Comparison of ENCODE assay signal across 8 cellular contexts in the genomic region with DNA sequence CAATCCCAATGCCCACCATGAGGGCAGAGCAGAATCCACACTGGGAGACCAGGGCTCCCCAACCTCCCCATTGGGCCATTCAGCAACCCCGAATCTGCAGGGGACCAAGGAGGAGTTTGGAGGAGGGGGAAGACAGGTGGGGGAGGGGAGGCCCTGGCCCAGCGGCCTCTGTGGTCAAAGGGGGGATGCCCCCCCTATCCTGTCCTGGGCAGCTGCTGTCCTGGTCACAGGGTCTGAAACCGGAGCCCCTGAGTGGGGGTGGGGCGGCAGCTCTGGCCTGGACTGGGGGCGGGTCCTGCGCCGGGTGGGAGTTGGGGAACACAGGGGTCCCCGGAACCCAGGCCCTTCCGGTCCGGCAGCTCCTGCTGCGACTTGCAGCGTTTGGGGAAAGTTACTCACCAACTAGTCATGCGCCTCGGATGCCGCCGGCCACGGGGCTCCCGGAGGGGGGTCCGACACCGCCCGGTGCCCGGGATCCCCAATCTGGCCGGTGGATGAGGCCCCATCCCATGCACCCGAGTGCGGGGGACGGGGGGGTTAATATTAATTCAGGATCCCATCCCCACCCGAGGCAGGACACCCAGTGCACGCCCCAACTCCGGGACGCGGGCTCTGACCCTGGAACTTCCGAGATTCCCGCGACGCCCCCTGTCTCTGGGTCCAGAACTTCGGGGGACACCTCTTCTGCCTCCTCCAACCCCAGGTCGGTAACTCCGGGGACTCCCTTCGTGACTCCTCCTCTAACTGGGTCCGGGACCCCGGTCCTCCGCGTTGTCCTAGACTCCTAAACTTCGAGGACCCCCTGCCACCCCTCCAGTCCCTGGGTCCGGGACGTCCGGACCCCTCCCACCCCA. TPM values are rescaled to one million over a fixed set of nuclear protein-coding genes. Genes with fewer than 3 reads are reported as not detected.
A peak's percentile ranks its signal among the peaks of the same experiment; 100 is the strongest.
DNase-seq lines count a peak whose midpoint lies in the region; ATAC-seq and TF ChIP-seq lines count a peak whose summit lies in the region.

No MANE protein-coding gene starts in this region.

- H3F3A ChIP-seq in smooth muscle cell (ENCODE audit: low read depth): no peaks in the 10 kb centered on the region

- peaks cover 4% of the 10 kb centered on the region for H3K27me3 ChIP-seq in CD8-positive, alpha-beta T cell (ENCODE audit: insufficient read depth, low read length)
- no peaks in the 10 kb centered on the region for H3K27me3 ChIP-seq in smooth muscle cell (ENCODE audit: low read depth)

- DNase-seq in CD8-positive, alpha-beta T cell: no peak
- peak; percentile 75 for DNase-seq in M059J (ENCODE audit: low read depth)
- DNase-seq in caudate nucleus (lab: John Stamatoyannopoulos, UW): peak in 37 of 61 donors; percentile 8 to 73 (median 30)
- DNase-seq in kidney glomerular epithelial cell (lab: John Stamatoyannopoulos, UW): peak; percentile 18
- DNase-seq in smooth muscle cell (lab: John Stamatoyannopoulos, UW; ENCODE audit: unreplicated experiment): peak; percentile 26
- no peak for DNase-seq in NCI-H187 (lab: John Stamatoyannopoulos, UW)

- WGBS in smooth muscle cell (ENCODE audit: low lambda C conversion rate): 2% methylated on average over 38 of the region's 47 CpGs

- no peak overlapping the region for H3K27ac ChIP-seq in CD8-positive, alpha-beta T cell (ENCODE audit: low read depth, low read length)
- H3K27ac ChIP-seq in caudate nucleus (ENCODE audit: low read depth, low read length) (peak overlapping the region; percentile 44), smooth muscle cell (ENCODE audit: low read depth) (peak overlapping the region; percentile 41)

- H3K9ac ChIP-seq in smooth muscle cell (ENCODE audit: low read depth): peak overlapping the region; percentile 83

- no peaks in the 10 kb centered on the region for H3K36me3 ChIP-seq in CD8-positive, alpha-beta T cell (ENCODE audit: insufficient read depth, low read length)
- H3K36me3 ChIP-seq in smooth muscle cell (ENCODE audit: low read depth): no peaks in the 10 kb centered on the region

- peaks cover 8% of the 10 kb centered on the region for H3K4me1 Mint-ChIP-seq in CD8-positive, alpha-beta T cell (ENCODE audit: low read depth)

- H3K4me3 Mint-ChIP-seq in CD8-positive, alpha-beta T cell: peak overlapping the region; percentile 75

- H2AFZ ChIP-seq in smooth muscle cell (ENCODE audit: low read depth): peak overlapping the region; percentile 83

- H3K79me2 ChIP-seq in smooth muscle cell (ENCODE audit: low read depth): peaks cover 20% of the 10 kb centered on the region

- H3K27me3 Mint-ChIP-seq in CD8-positive, alpha-beta T cell (ENCODE audit: low read depth): peaks cover 24% of the 10 kb centered on the region

- H4K20me1 ChIP-seq in smooth muscle cell (ENCODE audit: low read depth): peaks cover 14% of the 10 kb centered on the region

- peak overlapping the region; percentile 99 for H3K4me2 ChIP-seq in smooth muscle cell

- no peak overlapping the region for H3K27ac Mint-ChIP-seq in CD8-positive, alpha-beta T cell

- no peak overlapping the region for H3K4me3 ChIP-seq in CD8-positive, alpha-beta T cell (ENCODE audit: low read depth, low read length)
- peak overlapping the region; percentile 77 for H3K4me3 ChIP-seq in smooth muscle cell

- CTCF ChIA-PET in CD8-positive, alpha-beta T cell (lab: Charles Lee): no interaction called here

- POLR2A ChIA-PET in CD8-positive, alpha-beta T cell (lab: Charles Lee): no interaction called here

- no peaks in the 10 kb centered on the region for H3K9me3 ChIP-seq in CD8-positive, alpha-beta T cell (ENCODE audit: low read length)
- H3K9me3 ChIP-seq in smooth muscle cell (replicated peaks; ENCODE audit: low read depth): no peaks in the 10 kb centered on the region

- peaks cover 10% of the 10 kb centered on the region for H3K4me1 ChIP-seq in CD8-positive, alpha-beta T cell (ENCODE audit: insufficient read depth, low read length)
- H3K4me1 ChIP-seq in smooth muscle cell (ENCODE audit: low read depth): peaks cover 6% of the 10 kb centered on the region

- intact Hi-C loops in CD8-positive, alpha-beta T cell (cut with DNase I, micrococcal nuclease): loop anchor here in 1 of 2 experiments (2.0 to 10.0 kb wide), 2 partner anchors 21 to 345 kb away; partner anchors contain the start of genes COPE and DDX49

- no peaks in the 10 kb centered on the region for H3K9me3 Mint-ChIP-seq in CD8-positive, alpha-beta T cell

- no peaks in the 10 kb centered on the region for H3K36me3 Mint-ChIP-seq in CD8-positive, alpha-beta T cell

- no peak for ATAC-seq in CD8-positive, alpha-beta T cell
- ATAC-seq in HG03045 (IDR thresholded peaks at IDR 0.05; ENCODE audit: unreplicated experiment): no peak
- ATAC-seq in GM21723 (IDR thresholded peaks at IDR 0.05; ENCODE audit: unreplicated experiment): no peak

- no peak for TF ChIP-seq CTCF in CD8-positive, alpha-beta T cell (IDR thresholded peaks at IDR 0.05)
- TF ChIP-seq CTCF in smooth muscle cell (IDR thresholded peaks at IDR 0.05; ENCODE audit: borderline replicate concordance, insufficient read depth, poor library complexity, severe bottlenecking): peak; percentile 1

RNA-seq across cellular contexts. Expression of gene HOMER3, which starts 0.9 kb away (rescaled TPM):
- total RNA-seq in CD8-positive, alpha-beta T cell: under 1 TPM in 1 of 2 experiments, not detected in 1; 0.90 TPM
- 105 and 141 TPM in 2 replicates for total RNA-seq in M059J (2014; rRNA removed; shearing (Covaris generic))
- 37.4 and 40.0 TPM in 2 replicates for total RNA-seq in smooth muscle cell
- polyA plus RNA-seq in smooth muscle cell: 85.1 and 88.1 TPM in 2 replicates

RNA-seq across cellular contexts. Expression of gene DDX49, which starts 20.6 kb away (rescaled TPM):
- total RNA-seq in CD8-positive, alpha-beta T cell: 10 to 100 TPM; 67.1 to 72.8 TPM
- 75.5 and 76.5 TPM in 2 replicates for total RNA-seq in M059J (2014; rRNA removed; shearing (Covaris generic))
- total RNA-seq in smooth muscle cell: 36.1 and 55.3 TPM in 2 replicates
- 39.6 and 57.9 TPM in 2 replicates for polyA plus RNA-seq in smooth muscle cell

RNA-seq across cellular contexts. Expression of gene COPE, which starts 21.0 kb away (rescaled TPM):
- total RNA-seq in CD8-positive, alpha-beta T cell: 100 to 1,000 TPM; 207 to 211 TPM
- 334 and 499 TPM in 2 replicates for total RNA-seq in M059J (2014; rRNA removed; shearing (Covaris generic))
- 187 and 236 TPM in 2 replicates for total RNA-seq in smooth muscle cell
- polyA plus RNA-seq in smooth muscle cell: 452 and 497 TPM in 2 replicates

RNA-seq across cellular contexts. Expression of gene CERS1, which starts 44.2 kb away (rescaled TPM):
- total RNA-seq in CD8-positive, alpha-beta T cell: not detected
- 0.98 and 1.1 TPM in 2 replicates for total RNA-seq in M059J (2014; rRNA removed; shearing (Covaris generic))
- 0.81 and 2.4 TPM in 2 replicates for total RNA-seq in smooth muscle cell
- 4.2 TPM in 2 replicates for polyA plus RNA-seq in smooth muscle cell

Comparison
In these comparisons a context has a peak if more than half of its experiments do, and no peak if none do; other contexts are left out.
1. DNase-seq: peak in M059J (single experiment), caudate nucleus (37 of 61), kidney glomerular epithelial cell (single experiment) and smooth muscle cell (single experiment); none in CD8-positive, alpha-beta T cell (0 of 7) and NCI-H187 (0 of 2).
2. RNA of gene HOMER3, which starts 0.9 kb away (total RNA-seq): 105 to 141 TPM in M059J and 37.4 to 40.0 TPM in smooth muscle cell; 0.90 TPM in CD8-positive, alpha-beta T cell; every median in the first group is over 10 times any median in the second.